ENCODE assay signal across 18 cellular contexts in the genomic region with DNA sequence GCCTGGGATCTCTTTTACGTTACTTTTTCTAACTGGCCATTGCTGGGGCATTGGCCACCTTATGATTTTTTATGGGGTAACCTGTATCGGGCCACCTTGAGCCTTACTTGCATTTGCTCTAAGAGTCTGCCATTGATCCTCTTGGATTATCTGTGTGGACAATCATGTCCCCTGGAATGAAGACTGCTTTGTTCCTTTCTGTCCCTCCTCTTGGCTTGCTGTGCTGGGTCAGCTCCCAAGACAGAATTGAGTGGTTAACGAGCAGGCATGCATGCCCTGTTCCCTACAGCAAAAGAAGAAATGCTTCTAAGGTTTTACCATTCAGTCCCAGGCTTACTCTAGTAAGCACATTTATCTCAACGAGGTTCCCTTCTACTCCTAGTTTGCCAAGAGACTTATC. TPM values are rescaled to one million over a fixed set of nuclear protein-coding genes. Genes with fewer than 3 reads are reported as not detected.
A peak's percentile ranks its signal among the peaks of the same experiment; 100 is the strongest.
DNase-seq lines count a peak whose midpoint lies in the region; ATAC-seq and TF ChIP-seq lines count a peak whose summit lies in the region.
"Had no signal": no experiment of that assay in that cellular context is flagged by ENCODE, and none has a peak within 500 bp of the region (broad histone marks: within the 10 kb centered on the region; RNA-seq: fewer than 3 reads in every experiment).

No MANE protein-coding gene starts in this region.

- H3K9ac ChIP-seq in DND-41 (ENCODE audit: low read depth, low read length): no peak overlapping the region
- H3K9ac ChIP-seq: BLaER1 treated with 17β-estradiol and CSF1 and Interleukin-3, amounts not matched to agents 10 nM and 100 nM had no signal

- no peak overlapping the region for H3K4me3 ChIP-seq in CD4-positive, CD25-positive, alpha-beta regulatory T cell (ENCODE audit: low read depth, low read length)
- H3K4me3 ChIP-seq in DND-41 (ENCODE audit: low read depth in 1 of 2, low read length in 2 of 2): no peak overlapping the region
- no peak overlapping the region for H3K4me3 ChIP-seq in CD4-positive, alpha-beta memory T cell (ENCODE audit: low read length in 2 of 2)
- H3K4me3 ChIP-seq: BLaER1 treated with 17β-estradiol and CSF1 and Interleukin-3, amounts not matched to agents 10 nM and 100 nM; K562 had no signal

- peaks cover 15% of the 10 kb centered on the region for H3K79me2 ChIP-seq in DND-41 (ENCODE audit: insufficient read depth, low read length)

- CTCF ChIA-PET in CD4-positive, alpha-beta memory T cell (lab: Charles Lee; ENCODE audit: partially characterized antibody): interaction anchor here (0.7 to 14.4 kb wide), 3 partner anchors 9 to 49 kb away, joined by 3 to 765 read pairs (median 264); a partner anchor contains a TSS

- peak overlapping the region; percentile 15 to 98 (median 76) for H3K27ac Mint-ChIP-seq in CD4-positive, CD25-positive, alpha-beta regulatory T cell
- peak overlapping the region; percentile 17 to 99 (median 92) for H3K27ac Mint-ChIP-seq in naive thymus-derived CD8-positive, alpha-beta T cell
- H3K27ac Mint-ChIP-seq in CD4-positive, alpha-beta memory T cell: peak overlapping the region in 3 of 7 donors; percentile 4 to 62 (median 53)

- no peaks in the 10 kb centered on the region for H3K36me3 Mint-ChIP-seq in CD4-positive, CD25-positive, alpha-beta regulatory T cell
- H3K36me3 Mint-ChIP-seq in naive thymus-derived CD8-positive, alpha-beta T cell: peaks cover 0 to 2% (median 0%) of the 10 kb centered on the region in 3 donors
- no peaks in the 10 kb centered on the region for H3K36me3 Mint-ChIP-seq in CD4-positive, alpha-beta memory T cell

- H3K9me3 ChIP-seq in CD4-positive, CD25-positive, alpha-beta regulatory T cell (ENCODE audit: control insufficient read depth in 2 of 2, low read length in 2 of 2): no peaks in the 10 kb centered on the region
- H3K9me3 ChIP-seq in DND-41 (ENCODE audit: insufficient read depth, low read length, severe bottlenecking): no peaks in the 10 kb centered on the region
- no peaks in the 10 kb centered on the region for H3K9me3 ChIP-seq in CD4-positive, alpha-beta memory T cell (ENCODE audit: control insufficient read depth in 1 of 2, low read length in 2 of 2)
- H3K9me3 ChIP-seq: BLaER1 treated with 17β-estradiol and CSF1 and Interleukin-3, amounts not matched to agents 10 nM and 100 nM had no signal

- intact Hi-C loops in CD4-positive, alpha-beta memory T cell (cut with micrococcal nuclease): no loop called here

- H2AFZ ChIP-seq in DND-41 (ENCODE audit: low read depth, low read length): no peak overlapping the region

- TF ChIP-seq CTCF in DND-41 (IDR thresholded peaks at IDR 0.05; ENCODE audit: borderline replicate concordance, extremely low read depth, low read length, poor library complexity, severe bottlenecking): no peak

- peaks cover 4% of the 10 kb centered on the region for H3K27me3 Mint-ChIP-seq in CD4-positive, CD25-positive, alpha-beta regulatory T cell
- H3K27me3 Mint-ChIP-seq in naive thymus-derived CD8-positive, alpha-beta T cell: no peaks in the 10 kb centered on the region
- H3K27me3 Mint-ChIP-seq in CD4-positive, alpha-beta memory T cell: no peaks in the 10 kb centered on the region

- H3K4me3 Mint-ChIP-seq in CD4-positive, CD25-positive, alpha-beta regulatory T cell: no peak overlapping the region
- no peak overlapping the region for H3K4me3 Mint-ChIP-seq in naive thymus-derived CD8-positive, alpha-beta T cell
- H3K4me3 Mint-ChIP-seq in CD4-positive, alpha-beta memory T cell: no peak overlapping the region

- no peaks in the 10 kb centered on the region for H3K27me3 ChIP-seq in CD4-positive, CD25-positive, alpha-beta regulatory T cell (ENCODE audit: control insufficient read depth, insufficient read depth, low read length)
- no peaks in the 10 kb centered on the region for H3K27me3 ChIP-seq in DND-41 (ENCODE audit: insufficient read depth, low read length, poor library complexity)
- no peaks in the 10 kb centered on the region for H3K27me3 ChIP-seq in CD4-positive, alpha-beta memory T cell (ENCODE audit: insufficient read depth, low read length)

- ATAC-seq in CD4-positive, CD25-positive, alpha-beta regulatory T cell (ENCODE audit: low read depth in 2 of 2): no peak
- ATAC-seq in DND-41 (ENCODE audit: insufficient read depth, low read depth): no peak
- ATAC-seq in naive thymus-derived CD8-positive, alpha-beta T cell: no peak
- ATAC-seq: K562 had no signal

- H3K4me1 Mint-ChIP-seq in CD4-positive, CD25-positive, alpha-beta regulatory T cell: peaks cover 6 to 47% (median 32%) of the 10 kb centered on the region in 4 donors
- H3K4me1 Mint-ChIP-seq in naive thymus-derived CD8-positive, alpha-beta T cell: peaks cover 25 to 53% (median 48%) of the 10 kb centered on the region in 4 donors
- peaks cover 23 to 54% (median 47%) of the 10 kb centered on the region in 4 donors for H3K4me1 Mint-ChIP-seq in CD4-positive, alpha-beta memory T cell

- DNase-seq in CD4-positive, CD25-positive, alpha-beta regulatory T cell: no peak
- no peak for DNase-seq in DND-41
- peak; percentile 15 for DNase-seq in ecto neural progenitor cell (ENCODE audit: low spot score)
- no peak for DNase-seq in naive thymus-derived CD8-positive, alpha-beta T cell
- no peak for DNase-seq in A172 (ENCODE audit: low spot score)
- no peak for DNase-seq in CD4-positive, alpha-beta memory T cell
- no peak for DNase-seq in NK-92 (lab: John Stamatoyannopoulos, UW; ENCODE audit: unreplicated experiment)
- DNase-seq: DMS79 treated with DMSO at 0.1 percent for 48 hours, NCI-H1694 treated with DMSO at 0.1 percent for 48 hours, NCI-H2107, NCI-H2227 treated with DMSO at 0.1 percent for 48 hours, NCI-H510A treated with DMSO at 0.1 percent for 48 hours, NCI-H82, SHP77 had no signal

- no peaks in the 10 kb centered on the region for H4K20me1 ChIP-seq in DND-41 (ENCODE audit: insufficient read depth, low read length)
- H4K20me1 ChIP-seq: BLaER1 treated with 17β-estradiol and CSF1 and Interleukin-3, amounts not matched to agents 10 nM and 100 nM had no signal

- peaks cover 0 to 1% (median 0%) of the 10 kb centered on the region in 7 donors for H3K9me3 Mint-ChIP-seq in CD4-positive, CD25-positive, alpha-beta regulatory T cell
- H3K9me3 Mint-ChIP-seq in naive thymus-derived CD8-positive, alpha-beta T cell: peaks cover 0 to 7% (median 0%) of the 10 kb centered on the region in 9 donors
- H3K9me3 Mint-ChIP-seq in CD4-positive, alpha-beta memory T cell: no peaks in the 10 kb centered on the region

- H3K36me3 ChIP-seq in CD4-positive, CD25-positive, alpha-beta regulatory T cell (ENCODE audit: control insufficient read depth, insufficient read depth, low read length): no peaks in the 10 kb centered on the region
- H3K36me3 ChIP-seq in DND-41 (ENCODE audit: insufficient read depth, low read length): no peaks in the 10 kb centered on the region; the same call in 1 of the 2 replicates
- no peaks in the 10 kb centered on the region for H3K36me3 ChIP-seq in CD4-positive, alpha-beta memory T cell (ENCODE audit: insufficient read depth, low read length)
- H3K36me3 ChIP-seq: BLaER1 treated with 17β-estradiol and CSF1 and Interleukin-3, amounts not matched to agents 10 nM and 100 nM had no signal

- H3K4me1 ChIP-seq in CD4-positive, CD25-positive, alpha-beta regulatory T cell (ENCODE audit: control insufficient read depth, insufficient read depth, low read length, poor library complexity, severe bottlenecking): peaks cover 39% of the 10 kb centered on the region
- H3K4me1 ChIP-seq in DND-41 (ENCODE audit: insufficient read depth, low read length): peaks cover 50% of the 10 kb centered on the region
- H3K4me1 ChIP-seq in CD4-positive, alpha-beta memory T cell (ENCODE audit: insufficient read depth, low read length): peaks cover 46% of the 10 kb centered on the region

- H3K4me2 ChIP-seq in DND-41 (ENCODE audit: insufficient read depth, low read length): no peak overlapping the region
- H3K4me2 ChIP-seq: BLaER1 treated with 17β-estradiol and CSF1 and Interleukin-3, amounts not matched to agents 10 nM and 100 nM had no signal

- H3K27ac ChIP-seq in CD4-positive, CD25-positive, alpha-beta regulatory T cell (ENCODE audit: insufficient read depth, low read length, poor library complexity, severe bottlenecking): no peak overlapping the region
- H3K27ac ChIP-seq in DND-41 (ENCODE audit: low read length): peak overlapping the region; percentile 98
- no peak overlapping the region for H3K27ac ChIP-seq in CD4-positive, alpha-beta memory T cell (ENCODE audit: low read depth, low read length)
- H3K27ac ChIP-seq: BLaER1 treated with 17β-estradiol and CSF1 and Interleukin-3, amounts not matched to agents 10 nM and 100 nM had no signal

- POLR2A ChIA-PET in naive thymus-derived CD8-positive, alpha-beta T cell (lab: Charles Lee): interaction anchor here (0.9 to 15.4 kb wide), 3 partner anchors 15 to 50 kb away, joined by 3 to 944 read pairs (median 537); a partner anchor contains a TSS
- POLR2A ChIA-PET in CD4-positive, alpha-beta memory T cell (lab: Charles Lee; ENCODE audit: partially characterized antibody): interaction anchor here (0.8 to 12.3 kb wide), 3 partner anchors 9 to 48 kb away, joined by 3 to 647 read pairs (median 225); a partner anchor contains a TSS

RNA-seq across cellular contexts. Expression of a gene that starts 46.3 kb away (rescaled TPM):
- 130 TPM for total RNA-seq in CD4-positive, CD25-positive, alpha-beta regulatory T cell
- 100 to 1,000 TPM; 173 to 263 (median 213) TPM for polyA plus RNA-seq in CD4-positive, CD25-positive, alpha-beta regulatory T cell
- total RNA-seq in naive thymus-derived CD8-positive, alpha-beta T cell: 100 to 1,000 TPM; 116 to 117 TPM
- polyA plus RNA-seq in naive thymus-derived CD8-positive, alpha-beta T cell: 100 to 1,000 TPM; 158 to 284 (median 273) TPM
- not detected in 2 replicates for total RNA-seq in A172 (2014; rRNA removed; shearing (Covaris generic))
- 100 to 1,000 TPM; 108 to 113 TPM for total RNA-seq in CD4-positive, alpha-beta memory T cell
- 100 to 1,000 TPM; 271 to 274 TPM for polyA plus RNA-seq in CD4-positive, alpha-beta memory T cell
- total RNA-seq: G401, K562, RPMI7951 had no signal
- polyA plus RNA-seq: K562 had no signal

RNA-seq across cellular contexts. Expression of a gene that starts 49.8 kb away (rescaled TPM):
- 31.2 TPM for total RNA-seq in CD4-positive, CD25-positive, alpha-beta regulatory T cell
- polyA plus RNA-seq in CD4-positive, CD25-positive, alpha-beta regulatory T cell: 10 to 100 TPM; 36.6 to 46.4 (median 43.0) TPM
- 10 to 100 TPM; 59.0 to 66.0 TPM for total RNA-seq in naive thymus-derived CD8-positive, alpha-beta T cell
- 10 to 100 TPM; 37.2 to 54.6 (median 43.0) TPM for polyA plus RNA-seq in naive thymus-derived CD8-positive, alpha-beta T cell
- total RNA-seq in A172 (2014; rRNA removed; shearing (Covaris generic)): 60.7 and 84.4 TPM in 2 replicates
- total RNA-seq in CD4-positive, alpha-beta memory T cell: 10 to 100 TPM; 66.0 to 70.6 TPM
- polyA plus RNA-seq in CD4-positive, alpha-beta memory T cell: 10 to 100 TPM; 43.4 to 51.1 TPM

Comparison
In these comparisons a context has a peak if more than half of its experiments do, and no peak if none do; other contexts are left out.
1. RNA of a gene that starts 46.3 kb away (total RNA-seq): 130 TPM in CD4-positive, CD25-positive, alpha-beta regulatory T cell (single experiment), 116 to 117 TPM in naive thymus-derived CD8-positive, alpha-beta T cell and 108 to 113 TPM in CD4-positive, alpha-beta memory T cell; not detected in A172; every median in the first group is over 100 times any median in the second.